17 cellular contexts compared by ENCODE assay signal in the genomic region with DNA sequence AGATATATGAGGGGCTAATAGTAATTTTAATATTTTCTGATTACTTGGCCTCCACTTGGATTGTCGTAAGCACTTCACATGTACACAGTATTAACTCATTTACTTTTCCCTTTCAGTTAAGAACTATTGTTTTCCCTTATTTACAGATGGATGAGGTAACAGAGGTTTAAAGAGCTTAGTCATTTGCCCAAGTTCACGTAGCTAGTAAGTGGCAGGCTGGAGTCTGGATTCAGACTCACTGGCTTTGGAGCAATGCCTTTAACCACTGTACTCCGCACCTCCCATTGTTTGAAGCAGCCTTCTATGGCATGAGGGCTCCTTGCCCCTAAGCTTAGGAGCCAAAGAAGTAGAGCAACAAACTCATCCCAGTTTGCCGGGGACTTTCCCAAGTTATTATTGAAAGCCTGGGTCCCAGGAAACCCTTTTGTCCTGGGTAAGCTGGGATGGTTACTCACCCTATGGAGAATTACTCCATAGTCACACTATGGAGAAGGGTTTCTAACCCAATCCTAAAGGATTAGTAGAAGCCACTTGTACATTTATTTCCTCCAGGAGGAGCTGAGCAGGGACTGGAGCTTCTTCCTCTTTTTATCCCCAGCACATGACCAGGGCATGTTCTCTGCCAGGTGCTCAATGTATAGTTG. TPM values are rescaled to one million over a fixed set of nuclear protein-coding genes. Genes with fewer than 3 reads are reported as not detected.
DNase-seq lines count a peak whose midpoint lies in the region; ATAC-seq and TF ChIP-seq lines count a peak whose summit lies in the region.
"Had no signal": no experiment of that assay in that cellular context is flagged by ENCODE, and none has a peak within 500 bp of the region (broad histone marks: within the 10 kb centered on the region; RNA-seq: fewer than 3 reads in every experiment).

No MANE protein-coding gene starts in this region.

- peak overlapping the region; percentile 90; the same call in 1 of the 2 replicates for H3K18ac ChIP-seq in IMR-90 (ENCODE audit: low read depth, low read length)

- H4K8ac ChIP-seq in IMR-90 (ENCODE audit: low read depth in 2 of 2, low read length in 2 of 2) = peak overlapping the region; percentile 8 to 94; a peak in 3 of 4 replicates

- H2AFZ ChIP-seq in IMR-90 (replicated peaks; ENCODE audit: low read length, poor library complexity) = peak overlapping the region; percentile 53

- peak overlapping the region; percentile 45 for H4K91ac ChIP-seq in IMR-90 (ENCODE audit: insufficient read depth, low read depth, low read length)

- DNase-seq in AG08395 (ENCODE audit: low spot score) (peak; percentile 71), IMR-90 (peak; percentile 96), brain microvascular endothelial cell (peak; percentile 82), kidney epithelial cell (ENCODE audit: low read depth) (peak; percentile 85), OCI-M1 (lab: John Stamatoyannopoulos, UW) (no peak), NCI-H2107 treated with DMSO at 0.1 percent for 48 hours (lab: John Stamatoyannopoulos, UW; ENCODE audit: unreplicated experiment) (no peak), KBM-7 (no peak)
- no peak for DNase-seq in activated naive CD4-positive, alpha-beta T cell treated with Interleukin-2 at 50 U/mL for 16 hours
- DNase-seq: activated naive CD8-positive, alpha-beta T cell treated with anti-CD3 and anti-CD28 coated beads, Interleukin-2, amount 50 U/mL, for 24 hours; C1 segment of cervical spinal cord; GDM1; head of caudate nucleus; NCI-H146; NCI-H82; nucleus accumbens; uterus had no signal

- H2AK5ac ChIP-seq in IMR-90 (ENCODE audit: low read depth, low read length) = peak overlapping the region; percentile 99

- no peak overlapping the region for H3K9ac ChIP-seq in IMR-90 (ENCODE audit: low read depth, low read length)

- H3K36me3 ChIP-seq in IMR-90 (ENCODE audit: control insufficient read depth, insufficient read depth, low read length) (no peaks in the 10 kb centered on the region), brain microvascular endothelial cell (replicated peaks) (no peaks in the 10 kb centered on the region), kidney epithelial cell (ENCODE audit: control insufficient read depth, insufficient read depth, low read length) (no peaks in the 10 kb centered on the region)
- H3K36me3 ChIP-seq: uterus had no signal

- peak overlapping the region; percentile 96 for H2BK15ac ChIP-seq in IMR-90 (ENCODE audit: low read depth, low read length)

- peak overlapping the region; percentile 95; the same call in 1 of the 2 replicates for H3K23ac ChIP-seq in IMR-90 (ENCODE audit: low read depth, low read length)

- in situ Hi-C loops in IMR-90 (cut with MboI; ENCODE audit: low sequenced_read_pairs) = no loop called here
- in situ Hi-C loops in brain microvascular endothelial cell (cut with HindIII; ENCODE audit: low pct_ligation_motif_present, low sequenced_read_pairs) = loop anchor here (25.0 kb wide), 1 partner anchor 172 kb away; no protein-coding TSS in a partner anchor
- in situ Hi-C loops in KBM-7 (cut with MboI; ENCODE audit: low pct_unique_long_range_greater_than_20kb, low sequenced_read_pairs) = no loop called here

- peak overlapping the region; percentile 99 for H2BK5ac ChIP-seq in IMR-90 (ENCODE audit: low read depth, low read length, poor library complexity, severe bottlenecking)

- H2BK20ac ChIP-seq in IMR-90 (ENCODE audit: low read depth, low read length) = peak overlapping the region; percentile 99

- H3K79me1 ChIP-seq in IMR-90 (ENCODE audit: low read depth in 1 of 2, low read length in 2 of 2) = peaks cover 13 to 54% of the 10 kb centered on the region in 2 experiments; a peak in 3 of 4 replicates

- peak overlapping the region; percentile 48 for H2AK9ac ChIP-seq in IMR-90 (replicated peaks; ENCODE audit: low read depth, low read length, poor library complexity)

- H4K20me1 ChIP-seq in IMR-90 (ENCODE audit: insufficient read depth, low read length) = peaks cover 3% of the 10 kb centered on the region; the same call in 1 of the 2 replicates

- H3K56ac ChIP-seq in IMR-90 (ENCODE audit: extremely low read depth, insufficient read depth, low read length) = peak overlapping the region; percentile 5; the same call in 1 of the 2 replicates

- no CpG with 5 or more reads among the region's 4 CpGs for WGBS in IMR-90 (ENCODE audit: extremely low coverage in 2 of 2, insufficient read length in 1 of 2), 2 experiments

- peak overlapping the region; percentile 72 for H4K5ac ChIP-seq in IMR-90 (ENCODE audit: low read depth, low read length)

- CTCF ChIA-PET in IMR-90 (lab: Yijun Ruan, JAX) = no interaction called here

- peak overlapping the region; percentile 96 for H3K14ac ChIP-seq in IMR-90 (replicated peaks; ENCODE audit: low read depth, low read length)

- H3K4me2 ChIP-seq in IMR-90 (ENCODE audit: low read depth, low read length) = peak overlapping the region; percentile 20

- POLR2A ChIA-PET in IMR-90 (lab: Charles Lee; ENCODE audit: unreplicated experiment) = no interaction called here

- dilution Hi-C loops in IMR-90 (cut with HindIII; ENCODE audit: low sequenced_read_pairs, unreplicated experiment) = no loop called here

- H2BK120ac ChIP-seq in IMR-90 (ENCODE audit: low read depth, low read length) = peak overlapping the region; percentile 98

- intact Hi-C loops in IMR-90 (cut with micrococcal nuclease) = loop anchor here (2.0 kb wide), 1 partner anchor 18 kb away; no protein-coding TSS in a partner anchor

- no peak for TF ChIP-seq POLR2A in IMR-90 (IDR thresholded peaks at IDR 0.05; ENCODE audit: low read depth, low read length)

- TF ChIP-seq CTCF in IMR-90 (conservative IDR thresholded peaks at IDR 0.05; ENCODE audit: low read depth, low read length) (no peak), brain microvascular endothelial cell (IDR thresholded peaks at IDR 0.05; ENCODE audit: low read depth, low read length, missing control alignments) (no peak), kidney epithelial cell (IDR thresholded peaks at IDR 0.05; ENCODE audit: insufficient read depth, low read length, poor library complexity, severe bottlenecking) (no peak)

- peak; percentile 73 for ATAC-seq in IMR-90 (ENCODE audit: low read depth)
- ATAC-seq: activated naive CD8-positive, alpha-beta T cell treated with anti-CD3 and anti-CD28 coated beads, Interleukin-2, amount 50 U/mL, for 24 hours had no signal

- H3K9me1 ChIP-seq in IMR-90 (ENCODE audit: insufficient read depth, low read length) = peaks cover 28% of the 10 kb centered on the region

- peak overlapping the region; percentile 98 for H3K4ac ChIP-seq in IMR-90 (ENCODE audit: low read depth, low read length)

- H3K4me1 ChIP-seq in IMR-90 (ENCODE audit: control insufficient read depth, insufficient read depth, low read length) = peaks cover 33% of the 10 kb centered on the region
- H3K4me1 ChIP-seq: uterus had no signal

- H3K4me3 ChIP-seq in IMR-90 (ENCODE audit: insufficient read depth, low read depth, low read length) (no peak overlapping the region), brain microvascular endothelial cell (ENCODE audit: low read depth, low read length) (no peak overlapping the region), kidney epithelial cell (ENCODE audit: low read depth, low read length) (no peak overlapping the region)
- H3K4me3 ChIP-seq: uterus had no signal

- H3K9me3 ChIP-seq in IMR-90 (ENCODE audit: control insufficient read depth, insufficient read depth, low read length) = no peaks in the 10 kb centered on the region
- H3K9me3 ChIP-seq: uterus had no signal

- H3K27me3 ChIP-seq in IMR-90 (ENCODE audit: control insufficient read depth, insufficient read depth, low read length) (no peaks in the 10 kb centered on the region), brain microvascular endothelial cell (replicated peaks) (no peaks in the 10 kb centered on the region), kidney epithelial cell (ENCODE audit: control insufficient read depth, insufficient read depth, low read length) (no peaks in the 10 kb centered on the region)

- peak overlapping the region; percentile 11 for H3K27ac ChIP-seq in IMR-90 (ENCODE audit: insufficient read depth, low read length)
- H3K27ac ChIP-seq in brain microvascular endothelial cell = peak overlapping the region; percentile 71
- H3K27ac ChIP-seq: uterus had no signal

- BruUV-seq in IMR-90 (replicated peaks; lab: Mats Ljungman, UMichigan) = no TSS peak

- TF ChIP-seq RAD21 in IMR-90 (IDR thresholded peaks at IDR 0.05; ENCODE audit: low read length) = no peak

TF ChIP-seq in IMR-90, 13 proteins besides CTCF, POLR2A, EP300 and RAD21 (continues in another document):
- TF ChIP-seq RCOR1 (IDR thresholded peaks at IDR 0.05; ENCODE audit: insufficient replicate concordance, low read length) = no peak
- TF ChIP-seq FOS (IDR thresholded peaks at IDR 0.05; ENCODE audit: low read depth, low read length) = peak; percentile 78
- no peak for TF ChIP-seq MXI1 (IDR thresholded peaks at IDR 0.05; ENCODE audit: borderline replicate concordance, low read depth, low read length)
- no peak for TF ChIP-seq ELK1 (IDR thresholded peaks at IDR 0.05; ENCODE audit: borderline replicate concordance, low read depth, low read length)
- TF ChIP-seq CEBPB (IDR thresholded peaks at IDR 0.05; ENCODE audit: low read depth, low read length) = peak; percentile 79
- no peak for TF ChIP-seq RFX5 (IDR thresholded peaks at IDR 0.05; ENCODE audit: low read depth, low read length)

RNA-seq across cellular contexts. Expression of gene FOXL1, which starts 12.3 kb away (rescaled TPM):
- total RNA-seq in IMR-90 (2012; rRNA removed) (15.2 and 23.9 TPM in 2 replicates), kidney epithelial cell (9.0 and 9.2 TPM in 2 replicates)
- polyA plus RNA-seq in IMR-90 (2012; rRNA removed) = 25.8 and 29.9 TPM in 2 replicates
- 59.6 and 70.0 TPM in 2 replicates for polyA plus RNA-seq in IMR-90 (2012; cell fraction: cytosol; rRNA removed)
- polyA plus RNA-seq in IMR-90 (2012; cell fraction: nucleus; rRNA removed; ENCODE audit: low replicate concordance) = 22.9 and 59.6 TPM in 2 replicates
- total RNA-seq: SK-MEL-5 had no signal

RNA-seq across cellular contexts. Expression of gene FOXC2, which starts 24.0 kb away (rescaled TPM):
- total RNA-seq in IMR-90 (2012; rRNA removed) (0.90 and 1.1 TPM in 2 replicates), kidney epithelial cell (12.1 and 12.2 TPM in 2 replicates)
- 6.4 and 9.2 TPM in 2 replicates for polyA plus RNA-seq in IMR-90 (2012; rRNA removed)
- polyA plus RNA-seq in IMR-90 (2012; cell fraction: cytosol; rRNA removed) = 5.5 and 8.7 TPM in 2 replicates
- polyA plus RNA-seq in IMR-90 (2012; cell fraction: nucleus; rRNA removed; ENCODE audit: low replicate concordance) = 4.3 and 7.4 TPM in 2 replicates
- total RNA-seq: SK-MEL-5 had no signal

RNA-seq across cellular contexts. Expression of gene MTHFSD, which starts 35.6 kb away (rescaled TPM):
- total RNA-seq in IMR-90 (2012; rRNA removed) = 7.8 and 8.2 TPM in 2 replicates
- polyA plus RNA-seq in IMR-90 (2012; rRNA removed) = 13.7 and 16.8 TPM in 2 replicates
- polyA plus RNA-seq in IMR-90 (2012; cell fraction: cytosol; rRNA removed) = 5.6 and 7.9 TPM in 2 replicates
- 71.8 and 97.1 TPM in 2 replicates for polyA plus RNA-seq in IMR-90 (2012; cell fraction: nucleus; rRNA removed; ENCODE audit: low replicate concordance)
- 17.4 and 26.1 TPM in 2 replicates for total RNA-seq in kidney epithelial cell

Comparison
In these comparisons a context has a peak if more than half of its experiments do, and no peak if none do; other contexts are left out.
1. DNase-seq: peak in AG08395 (single experiment), IMR-90 (single experiment), brain microvascular endothelial cell (single experiment) and kidney epithelial cell (single experiment); none in OCI-M1 (single experiment), NCI-H2107 treated with DMSO at 0.1 percent for 48 hours (single experiment), activated naive CD4-positive, alpha-beta T cell treated with Interleukin-2 at 50 U/mL for 16 hours (single experiment) and KBM-7 (single experiment).